Comparison of ENCODE assay signal across 1 cellular context in genomic region chr11:61626580-61627380, GRCh38.
TF ChIP-seq lines count a peak whose summit lies in the region.

No MANE protein-coding gene starts in this region.

TF ChIP-seq in HepG2, 621 proteins besides CTCF, POLR2A, EP300 and RAD21 (continues in another document):
- TF ChIP-seq MBD4 (IDR thresholded peaks at IDR 0.05; ENCODE audit: borderline replicate concordance, low read length) (no peak), THYN1 (CRISPR knock-in tag; IDR thresholded peaks at IDR 0.05; ENCODE audit: borderline replicate concordance, low read depth) (no peak), ZNF678 (CRISPR knock-in tag; IDR thresholded peaks at IDR 0.05) (no peak), ZNF10 (CRISPR knock-in tag; IDR thresholded peaks at IDR 0.05; ENCODE audit: borderline replicate concordance, low read depth) (no peak), JARID2 (CRISPR knock-in tag; IDR thresholded peaks at IDR 0.05; ENCODE audit: insufficient replicate concordance) (no peak), SMC3 (IDR thresholded peaks at IDR 0.05; ENCODE audit: low read length) (no peak), PRDM10 (CRISPR knock-in tag; IDR thresholded peaks at IDR 0.05; ENCODE audit: low read depth) (no peak), ZBTB21 (CRISPR knock-in tag; IDR thresholded peaks at IDR 0.05) (no peak), ZBTB3 (CRISPR knock-in tag; IDR thresholded peaks at IDR 0.05; ENCODE audit: borderline replicate concordance, low read depth) (no peak), KDM4B (CRISPR knock-in tag; IDR thresholded peaks at IDR 0.05) (no peak), ZBTB34 (CRISPR knock-in tag; IDR thresholded peaks at IDR 0.05) (no peak), BRCA1 (CRISPR knock-in tag; IDR thresholded peaks at IDR 0.05) (no peak), MIER2 (CRISPR knock-in tag; IDR thresholded peaks at IDR 0.05) (no peak), ZNF326 (CRISPR knock-in tag; IDR thresholded peaks at IDR 0.05; ENCODE audit: borderline replicate concordance) (no peak), ZNF441 (CRISPR knock-in tag; IDR thresholded peaks at IDR 0.05; ENCODE audit: borderline replicate concordance) (no peak), ETV5 (CRISPR knock-in tag; IDR thresholded peaks at IDR 0.05; ENCODE audit: borderline replicate concordance) (peak; percentile 56; the same call in 1 of the 2 replicates), ETV6 (CRISPR knock-in tag; conservative IDR thresholded peaks at IDR 0.05) (no peak), MEF2D (CRISPR knock-in tag; IDR thresholded peaks at IDR 0.05) (peak; percentile 95), ZNF7 (CRISPR knock-in tag; IDR thresholded peaks at IDR 0.05) (no peak), TEAD3 (CRISPR knock-in tag; optimal IDR thresholded peaks at IDR 0.05; ENCODE audit: borderline replicate concordance) (peak; percentile 18), STAG1 (CRISPR knock-in tag; IDR thresholded peaks at IDR 0.05) (no peak), BHLHE40 (IDR thresholded peaks at IDR 0.05; ENCODE audit: low read length) (no peak), ESRRA (CRISPR knock-in tag; IDR thresholded peaks at IDR 0.05; ENCODE audit: low read depth) (no peak), EEA1 (CRISPR knock-in tag; IDR thresholded peaks at IDR 0.05; ENCODE audit: borderline replicate concordance) (no peak), ATF7-NPFF (CRISPR knock-in tag; IDR thresholded peaks at IDR 0.05; ENCODE audit: low read depth) (no peak)
- TF ChIP-seq, protein P1, sequence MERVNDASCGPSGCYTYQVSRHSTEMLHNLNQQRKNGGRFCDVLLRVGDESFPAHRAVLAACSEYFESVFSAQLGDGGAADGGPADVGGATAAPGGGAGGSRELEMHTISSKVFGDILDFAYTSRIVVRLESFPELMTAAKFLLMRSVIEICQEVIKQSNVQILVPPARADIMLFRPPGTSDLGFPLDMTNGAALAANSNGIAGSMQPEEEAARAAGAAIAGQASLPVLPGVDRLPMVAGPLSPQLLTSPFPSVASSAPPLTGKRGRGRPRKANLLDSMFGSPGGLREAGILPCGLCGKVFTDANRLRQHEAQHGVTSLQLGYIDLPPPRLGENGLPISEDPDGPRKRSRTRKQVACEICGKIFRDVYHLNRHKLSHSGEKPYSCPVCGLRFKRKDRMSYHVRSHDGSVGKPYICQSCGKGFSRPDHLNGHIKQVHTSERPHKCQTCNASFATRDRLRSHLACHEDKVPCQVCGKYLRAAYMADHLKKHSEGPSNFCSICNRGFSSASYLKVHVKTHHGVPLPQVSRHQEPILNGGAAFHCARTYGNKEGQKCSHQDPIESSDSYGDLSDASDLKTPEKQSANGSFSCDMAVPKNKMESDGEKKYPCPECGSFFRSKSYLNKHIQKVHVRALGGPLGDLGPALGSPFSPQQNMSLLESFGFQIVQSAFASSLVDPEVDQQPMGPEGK (CRISPR knock-in tag; IDR thresholded peaks at IDR 0.05) = peak; percentile 20; the same call in 1 of the 2 replicates
- TF ChIP-seq, protein P2, sequence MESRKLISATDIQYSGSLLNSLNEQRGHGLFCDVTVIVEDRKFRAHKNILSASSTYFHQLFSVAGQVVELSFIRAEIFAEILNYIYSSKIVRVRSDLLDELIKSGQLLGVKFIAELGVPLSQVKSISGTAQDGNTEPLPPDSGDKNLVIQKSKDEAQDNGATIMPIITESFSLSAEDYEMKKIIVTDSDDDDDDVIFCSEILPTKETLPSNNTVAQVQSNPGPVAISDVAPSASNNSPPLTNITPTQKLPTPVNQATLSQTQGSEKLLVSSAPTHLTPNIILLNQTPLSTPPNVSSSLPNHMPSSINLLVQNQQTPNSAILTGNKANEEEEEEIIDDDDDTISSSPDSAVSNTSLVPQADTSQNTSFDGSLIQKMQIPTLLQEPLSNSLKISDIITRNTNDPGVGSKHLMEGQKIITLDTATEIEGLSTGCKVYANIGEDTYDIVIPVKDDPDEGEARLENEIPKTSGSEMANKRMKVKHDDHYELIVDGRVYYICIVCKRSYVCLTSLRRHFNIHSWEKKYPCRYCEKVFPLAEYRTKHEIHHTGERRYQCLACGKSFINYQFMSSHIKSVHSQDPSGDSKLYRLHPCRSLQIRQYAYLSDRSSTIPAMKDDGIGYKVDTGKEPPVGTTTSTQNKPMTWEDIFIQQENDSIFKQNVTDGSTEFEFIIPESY (CRISPR knock-in tag; IDR thresholded peaks at IDR 0.05) = no peak
- TF ChIP-seq, protein P3, sequence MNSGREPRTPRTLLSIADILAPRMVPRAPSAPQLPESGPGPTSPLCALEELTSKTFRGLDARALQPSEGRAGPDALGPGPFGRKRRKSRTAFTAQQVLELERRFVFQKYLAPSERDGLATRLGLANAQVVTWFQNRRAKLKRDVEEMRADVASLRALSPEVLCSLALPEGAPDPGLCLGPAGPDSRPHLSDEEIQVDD (CRISPR knock-in tag; IDR thresholded peaks at IDR 0.05; ENCODE audit: borderline replicate concordance) = no peak
- TF ChIP-seq, protein P4, sequence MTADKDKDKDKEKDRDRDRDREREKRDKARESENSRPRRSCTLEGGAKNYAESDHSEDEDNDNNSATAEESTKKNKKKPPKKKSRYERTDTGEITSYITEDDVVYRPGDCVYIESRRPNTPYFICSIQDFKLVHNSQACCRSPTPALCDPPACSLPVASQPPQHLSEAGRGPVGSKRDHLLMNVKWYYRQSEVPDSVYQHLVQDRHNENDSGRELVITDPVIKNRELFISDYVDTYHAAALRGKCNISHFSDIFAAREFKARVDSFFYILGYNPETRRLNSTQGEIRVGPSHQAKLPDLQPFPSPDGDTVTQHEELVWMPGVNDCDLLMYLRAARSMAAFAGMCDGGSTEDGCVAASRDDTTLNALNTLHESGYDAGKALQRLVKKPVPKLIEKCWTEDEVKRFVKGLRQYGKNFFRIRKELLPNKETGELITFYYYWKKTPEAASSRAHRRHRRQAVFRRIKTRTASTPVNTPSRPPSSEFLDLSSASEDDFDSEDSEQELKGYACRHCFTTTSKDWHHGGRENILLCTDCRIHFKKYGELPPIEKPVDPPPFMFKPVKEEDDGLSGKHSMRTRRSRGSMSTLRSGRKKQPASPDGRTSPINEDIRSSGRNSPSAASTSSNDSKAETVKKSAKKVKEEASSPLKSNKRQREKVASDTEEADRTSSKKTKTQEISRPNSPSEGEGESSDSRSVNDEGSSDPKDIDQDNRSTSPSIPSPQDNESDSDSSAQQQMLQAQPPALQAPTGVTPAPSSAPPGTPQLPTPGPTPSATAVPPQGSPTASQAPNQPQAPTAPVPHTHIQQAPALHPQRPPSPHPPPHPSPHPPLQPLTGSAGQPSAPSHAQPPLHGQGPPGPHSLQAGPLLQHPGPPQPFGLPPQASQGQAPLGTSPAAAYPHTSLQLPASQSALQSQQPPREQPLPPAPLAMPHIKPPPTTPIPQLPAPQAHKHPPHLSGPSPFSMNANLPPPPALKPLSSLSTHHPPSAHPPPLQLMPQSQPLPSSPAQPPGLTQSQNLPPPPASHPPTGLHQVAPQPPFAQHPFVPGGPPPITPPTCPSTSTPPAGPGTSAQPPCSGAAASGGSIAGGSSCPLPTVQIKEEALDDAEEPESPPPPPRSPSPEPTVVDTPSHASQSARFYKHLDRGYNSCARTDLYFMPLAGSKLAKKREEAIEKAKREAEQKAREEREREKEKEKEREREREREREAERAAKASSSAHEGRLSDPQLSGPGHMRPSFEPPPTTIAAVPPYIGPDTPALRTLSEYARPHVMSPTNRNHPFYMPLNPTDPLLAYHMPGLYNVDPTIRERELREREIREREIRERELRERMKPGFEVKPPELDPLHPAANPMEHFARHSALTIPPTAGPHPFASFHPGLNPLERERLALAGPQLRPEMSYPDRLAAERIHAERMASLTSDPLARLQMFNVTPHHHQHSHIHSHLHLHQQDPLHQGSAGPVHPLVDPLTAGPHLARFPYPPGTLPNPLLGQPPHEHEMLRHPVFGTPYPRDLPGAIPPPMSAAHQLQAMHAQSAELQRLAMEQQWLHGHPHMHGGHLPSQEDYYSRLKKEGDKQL (CRISPR knock-in tag; IDR thresholded peaks at IDR 0.05; ENCODE audit: low read depth) = no peak
- TF ChIP-seq, protein P5, sequence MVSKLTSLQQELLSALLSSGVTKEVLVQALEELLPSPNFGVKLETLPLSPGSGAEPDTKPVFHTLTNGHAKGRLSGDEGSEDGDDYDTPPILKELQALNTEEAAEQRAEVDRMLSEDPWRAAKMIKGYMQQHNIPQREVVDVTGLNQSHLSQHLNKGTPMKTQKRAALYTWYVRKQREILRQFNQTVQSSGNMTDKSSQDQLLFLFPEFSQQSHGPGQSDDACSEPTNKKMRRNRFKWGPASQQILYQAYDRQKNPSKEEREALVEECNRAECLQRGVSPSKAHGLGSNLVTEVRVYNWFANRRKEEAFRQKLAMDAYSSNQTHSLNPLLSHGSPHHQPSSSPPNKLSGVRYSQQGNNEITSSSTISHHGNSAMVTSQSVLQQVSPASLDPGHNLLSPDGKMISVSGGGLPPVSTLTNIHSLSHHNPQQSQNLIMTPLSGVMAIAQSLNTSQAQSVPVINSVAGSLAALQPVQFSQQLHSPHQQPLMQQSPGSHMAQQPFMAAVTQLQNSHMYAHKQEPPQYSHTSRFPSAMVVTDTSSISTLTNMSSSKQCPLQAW (CRISPR knock-in tag; IDR thresholded peaks at IDR 0.05) = 0 out of 2 replicates have a peak, but pooled peaks have one; percentile 36
- TF ChIP-seq, protein P6, sequence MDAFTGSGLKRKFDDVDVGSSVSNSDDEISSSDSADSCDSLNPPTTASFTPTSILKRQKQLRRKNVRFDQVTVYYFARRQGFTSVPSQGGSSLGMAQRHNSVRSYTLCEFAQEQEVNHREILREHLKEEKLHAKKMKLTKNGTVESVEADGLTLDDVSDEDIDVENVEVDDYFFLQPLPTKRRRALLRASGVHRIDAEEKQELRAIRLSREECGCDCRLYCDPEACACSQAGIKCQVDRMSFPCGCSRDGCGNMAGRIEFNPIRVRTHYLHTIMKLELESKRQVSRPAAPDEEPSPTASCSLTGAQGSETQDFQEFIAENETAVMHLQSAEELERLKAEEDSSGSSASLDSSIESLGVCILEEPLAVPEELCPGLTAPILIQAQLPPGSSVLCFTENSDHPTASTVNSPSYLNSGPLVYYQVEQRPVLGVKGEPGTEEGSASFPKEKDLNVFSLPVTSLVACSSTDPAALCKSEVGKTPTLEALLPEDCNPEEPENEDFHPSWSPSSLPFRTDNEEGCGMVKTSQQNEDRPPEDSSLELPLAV (CRISPR knock-in tag; conservative IDR thresholded peaks at IDR 0.05; ENCODE audit: low read depth) = no peak
